In genomic region chr1:248793592-248793991, GRCh38 we compare ENCODE assay signal across 13 cellular contexts. TPM values are rescaled to one million over a fixed set of nuclear protein-coding genes. Genes with fewer than 3 reads are reported as not detected.
DNase-seq lines count a peak whose midpoint lies in the region; ATAC-seq and TF ChIP-seq lines count a peak whose summit lies in the region.
"Had no signal": no experiment of that assay in that cellular context is flagged by ENCODE, and none has a peak within 500 bp of the region (broad histone marks: within the 10 kb centered on the region; RNA-seq: fewer than 3 reads in every experiment).

No MANE protein-coding gene starts in this region.

- H3K27ac Mint-ChIP-seq in activated T-cell treated with anti-CD3 and anti-CD28 coated beads, Interleukin-2, amount 50 U/mL, for 72 hours: no peak overlapping the region
- peak overlapping the region; percentile 84 for H3K27ac Mint-ChIP-seq in stimulated activated memory B cell treated with anti-CD40 and anti-IgM and Interleukin-4, amounts not matched to agents 10 μg/mL and 1 μg/mL and 100 μg/mL, for 72 hours

- no peak overlapping the region for H3K27ac ChIP-seq in right atrium auricular region

- H3K36me3 ChIP-seq in right atrium auricular region: no peaks in the 10 kb centered on the region

- no peaks in the 10 kb centered on the region for H3K27me3 ChIP-seq in right atrium auricular region

- peaks cover 9% of the 10 kb centered on the region for H3K4me1 Mint-ChIP-seq in activated T-cell treated with anti-CD3 and anti-CD28 coated beads, Interleukin-2, amount 50 U/mL, for 72 hours (ENCODE audit: low read depth)
- H3K4me1 Mint-ChIP-seq in stimulated activated memory B cell treated with anti-CD40 and anti-IgM and Interleukin-4, amounts not matched to agents 10 μg/mL and 1 μg/mL and 100 μg/mL, for 72 hours: peaks cover 29% of the 10 kb centered on the region

- peaks cover 4 to 9% of the 10 kb centered on the region in 2 donors for H3K9me3 Mint-ChIP-seq in activated T-cell treated with anti-CD3 and anti-CD28 coated beads, Interleukin-2, amount 50 U/mL, for 72 hours
- peaks cover 19% of the 10 kb centered on the region for H3K9me3 Mint-ChIP-seq in stimulated activated memory B cell treated with anti-CD40 and anti-IgM and Interleukin-4, amounts not matched to agents 10 μg/mL and 1 μg/mL and 100 μg/mL, for 72 hours

- H3K36me3 Mint-ChIP-seq in activated T-cell treated with anti-CD3 and anti-CD28 coated beads, Interleukin-2, amount 50 U/mL, for 72 hours (ENCODE audit: insufficient read depth in 2 of 2): peaks cover 3 to 6% of the 10 kb centered on the region in 2 donors
- peaks cover 16% of the 10 kb centered on the region for H3K36me3 Mint-ChIP-seq in stimulated activated memory B cell treated with anti-CD40 and anti-IgM and Interleukin-4, amounts not matched to agents 10 μg/mL and 1 μg/mL and 100 μg/mL, for 72 hours

- DNase-seq in activated T-cell treated with anti-CD3 and anti-CD28 coated beads, Interleukin-2, amount 50 U/mL, for 72 hours: peak; percentile 19 to 42
- no peak for DNase-seq in activated T-cell treated with anti-CD3 and anti-CD28 coated beads, Interleukin-2, amount 50 U/mL, for 1 hour
- no peak for DNase-seq in GDM1 (lab: John Stamatoyannopoulos, UW)
- no peak for DNase-seq in right atrium auricular region (ENCODE audit: low spot score)
- DNase-seq in HUDEP-2 (lab: John Stamatoyannopoulos, UW; ENCODE audit: unreplicated experiment in 76 of 76): no peak
- DNase-seq: activated effector memory CD4-positive, alpha-beta T cell treated with anti-CD3 and anti-CD28 coated beads, Interleukin-2, amount 50 U/mL, for 16 hours; NCI-H524 treated with DMSO at 0.1 percent for 48 hours; occipital lobe; T1000 had no signal

- H3K4me1 ChIP-seq in right atrium auricular region: no peaks in the 10 kb centered on the region

- H3K4me3 Mint-ChIP-seq in activated T-cell treated with anti-CD3 and anti-CD28 coated beads, Interleukin-2, amount 50 U/mL, for 72 hours: no peak overlapping the region
- H3K4me3 Mint-ChIP-seq in stimulated activated memory B cell treated with anti-CD40 and anti-IgM and Interleukin-4, amounts not matched to agents 10 μg/mL and 1 μg/mL and 100 μg/mL, for 72 hours: no peak overlapping the region

- peaks cover 16% of the 10 kb centered on the region for H3K27me3 Mint-ChIP-seq in activated T-cell treated with anti-CD3 and anti-CD28 coated beads, Interleukin-2, amount 50 U/mL, for 72 hours (ENCODE audit: low read depth)
- H3K27me3 Mint-ChIP-seq in stimulated activated memory B cell treated with anti-CD40 and anti-IgM and Interleukin-4, amounts not matched to agents 10 μg/mL and 1 μg/mL and 100 μg/mL, for 72 hours: no peaks in the 10 kb centered on the region

- peak; percentile 88 to 94 for ATAC-seq in activated T-cell treated with anti-CD3 and anti-CD28 coated beads, Interleukin-2, amount 50 U/mL, for 72 hours (replicated peaks in 1 of 2)
- ATAC-seq in GM21825 (IDR thresholded peaks at IDR 0.05; ENCODE audit: unreplicated experiment) (peak; percentile 65), HG03432 (IDR thresholded peaks at IDR 0.05; ENCODE audit: unreplicated experiment) (peak; percentile 95)
- ATAC-seq in stimulated activated memory B cell treated with anti-CD40 and anti-IgM and Interleukin-4, amounts not matched to agents 10 μg/mL and 1 μg/mL and 100 μg/mL, for 72 hours: peak; percentile 82

- TF ChIP-seq CTCF in right atrium auricular region (IDR thresholded peaks at IDR 0.05): no peak

- H3K4me3 ChIP-seq in right atrium auricular region: no peak overlapping the region

- peaks cover 0 to 17% of the 10 kb centered on the region in 2 donors for H3K9me3 ChIP-seq in right atrium auricular region

RNA-seq across cellular contexts. Expression of gene SH3BP5L, which starts 32.1 kb away (rescaled TPM):
- total RNA-seq in activated T-cell treated with anti-CD3 and anti-CD28 coated beads, Interleukin-2, amount 50 U/mL, for 72 hours: 10 to 100 TPM; 23.1 to 25.3 TPM
- total RNA-seq in right atrium auricular region: 10 to 100 TPM; 13.6 to 18.5 TPM

RNA-seq across cellular contexts. Expression of gene LYPD8, which starts 38.0 kb away (rescaled TPM):
- not detected for total RNA-seq in activated T-cell treated with anti-CD3 and anti-CD28 coated beads, Interleukin-2, amount 50 U/mL, for 72 hours
- total RNA-seq in right atrium auricular region: not detected
- total RNA-seq: dermis microvascular lymphatic vessel endothelial cell, occipital lobe had no signal

RNA-seq across cellular contexts. Expression of gene ZNF672, which starts 44.4 kb away (rescaled TPM):
- total RNA-seq in activated T-cell treated with anti-CD3 and anti-CD28 coated beads, Interleukin-2, amount 50 U/mL, for 72 hours: 10 to 100 TPM; 42.2 to 47.6 TPM
- total RNA-seq in right atrium auricular region: 10 to 100 TPM; 55.3 to 59.1 TPM

Comparison
In these comparisons a context has a peak if more than half of its experiments do, and no peak if none do; other contexts are left out.
1. DNase-seq: peak in activated T-cell treated with anti-CD3 and anti-CD28 coated beads, Interleukin-2, amount 50 U/mL, for 72 hours (2 of 2); none in activated T-cell treated with anti-CD3 and anti-CD28 coated beads, Interleukin-2, amount 50 U/mL, for 1 hour (single experiment), GDM1 (single experiment), right atrium auricular region (single experiment) and HUDEP-2 (0 of 76).
2. Peak in every context shown above with its lines, with median percentiles within 50 percentile points of each other: ATAC-seq.